Comparison of ENCODE assay signal across 1 cellular context in the genomic region with DNA sequence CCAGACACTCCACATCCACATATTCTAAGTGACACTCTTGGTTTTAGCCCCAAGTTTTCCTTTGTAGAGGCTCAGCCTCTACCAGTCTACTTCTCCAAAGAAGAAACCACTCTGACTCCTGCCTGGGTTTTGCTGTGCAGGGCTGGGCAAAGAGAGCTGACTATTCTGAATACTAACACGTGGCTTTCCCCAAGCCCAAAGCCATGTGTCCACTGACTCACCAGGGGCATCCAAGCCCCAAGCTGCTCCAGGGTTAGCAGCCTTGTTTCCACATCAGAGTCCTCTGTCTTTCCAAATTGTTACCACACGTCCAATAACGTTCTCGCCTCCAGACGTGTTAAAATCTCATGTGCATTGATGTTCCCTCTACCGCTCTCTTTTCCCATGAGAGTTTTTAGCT.
A peak's percentile ranks its signal among the peaks of the same experiment; 100 is the strongest.
TF ChIP-seq lines count a peak whose summit lies in the region.

No MANE protein-coding gene starts in this region.

TF ChIP-seq in K562, 482 proteins besides CTCF, POLR2A, EP300 and RAD21:
- 0 out of 2 replicates have a peak, but pooled peaks have one; percentile 15 for TF ChIP-seq MYC (IDR thresholded peaks at IDR 0.05; ENCODE audit: low read depth, low read length)
- TF ChIP-seq MYC (CRISPR knock-in tag; IDR thresholded peaks at IDR 0.05; ENCODE audit: borderline replicate concordance, low read depth), result no peak
- no peak for TF ChIP-seq ERF (CRISPR knock-in tag; IDR thresholded peaks at IDR 0.05)
